In genomic region chr20:16846011-16846410, GRCh38 we compare ENCODE assay signal across 1 cellular context.
TF ChIP-seq lines count a peak whose summit lies in the region.

No MANE protein-coding gene starts in this region.

TF ChIP-seq in WTC11, 78 proteins besides CTCF, POLR2A, EP300 and RAD21 (continued from another document):
- TF ChIP-seq ERG (CRISPR knock-in tag; IDR thresholded peaks at IDR 0.05) (no peak), ELF4 (CRISPR knock-in tag; IDR thresholded peaks at IDR 0.05; ENCODE audit: low read depth) (no peak)
